ENCODE assay signal across 8 cellular contexts in genomic region chr10:48063925-48064625, GRCh38.
DNase-seq lines count a peak whose midpoint lies in the region; ATAC-seq and TF ChIP-seq lines count a peak whose summit lies in the region.
"Not testable (repeated sequence)": the region's sequence is repeated elsewhere in the genome, so short reads cannot be mapped to it uniquely, and the experiment has no call there.

No MANE protein-coding gene starts in this region.

- not testable (repeated sequence) for TF ChIP-seq RAD21 in HCT116 (IDR thresholded peaks at IDR 0.05; ENCODE audit: low read depth)

- not testable (repeated sequence) for H3K27ac ChIP-seq in HCT116 (ENCODE audit: low read depth, low read length)

- CTCF ChIA-PET in HCT116 (lab: Charles Lee): not testable (repeated sequence)

- not testable (repeated sequence) for H3K27ac Mint-ChIP-seq in activated naive CD8-positive, alpha-beta T cell treated with anti-CD3 and anti-CD28 coated beads, Interleukin-2, amount 10 ng/mL, durations not matched to agents 7 days and 5 days; stimulated activated memory B cell treated with anti-CD40 and anti-IgM and Interleukin-4, amounts not matched to agents 10 μg/mL and 1 μg/mL and 100 μg/mL, for 72 hours

- not testable (repeated sequence) for H2AFZ ChIP-seq in HCT116 (ENCODE audit: low read depth, low read length, poor library complexity, severe bottlenecking)

- RAD21 ChIA-PET in HCT116 (lab: Charles Lee; ENCODE audit: low non-redundant PET in 1 of 2, low total read pairs in 2 of 2, uncharacterized antibody in 2 of 2, unreplicated experiment in 2 of 2): not testable (repeated sequence)

- H3K4me1 ChIP-seq in HCT116 (ENCODE audit: control insufficient read depth in 1 of 2, insufficient read depth in 2 of 2, low read length in 2 of 2): not testable (repeated sequence)

- not testable (repeated sequence) for H3K36me3 Mint-ChIP-seq in activated naive CD8-positive, alpha-beta T cell treated with anti-CD3 and anti-CD28 coated beads, Interleukin-2, amount 10 ng/mL, durations not matched to agents 7 days and 5 days; stimulated activated memory B cell treated with anti-CD40 and anti-IgM and Interleukin-4, amounts not matched to agents 10 μg/mL and 1 μg/mL and 100 μg/mL, for 72 hours

- H3K36me3 ChIP-seq in HCT116 (ENCODE audit: control insufficient read depth in 1 of 2, insufficient read depth in 2 of 2, low read length in 2 of 2): not testable (repeated sequence)

- not testable (repeated sequence) for H3K4me3 Mint-ChIP-seq in activated naive CD8-positive, alpha-beta T cell treated with anti-CD3 and anti-CD28 coated beads, Interleukin-2, amount 10 ng/mL, durations not matched to agents 7 days and 5 days; stimulated activated memory B cell treated with anti-CD40 and anti-IgM and Interleukin-4, amounts not matched to agents 10 μg/mL and 1 μg/mL and 100 μg/mL, for 72 hours

- DNase-seq in HCT116 (ENCODE audit: low read depth, low spot score); activated naive CD8-positive, alpha-beta T cell treated with anti-CD3 and anti-CD28 coated beads, Interleukin-2, amount 10 ng/mL, durations not matched to agents 7 days and 5 days; left colon: not testable (repeated sequence)

- ATAC-seq in GM18517 (IDR thresholded peaks at IDR 0.05; ENCODE audit: unreplicated experiment): peak; percentile 90
- ATAC-seq in GM19452 (IDR thresholded peaks at IDR 0.05; ENCODE audit: unreplicated experiment): peak; percentile 83
- peak; percentile 100 for ATAC-seq in HCT116
- peak; percentile 67 for ATAC-seq in HG03064 (IDR thresholded peaks at IDR 0.05; ENCODE audit: low read depth, unreplicated experiment)
- peak; percentile 99 for ATAC-seq in HG03565 (IDR thresholded peaks at IDR 0.05; ENCODE audit: unreplicated experiment)
- ATAC-seq in activated naive CD8-positive, alpha-beta T cell treated with anti-CD3 and anti-CD28 coated beads, Interleukin-2, amount 10 ng/mL, durations not matched to agents 7 days and 5 days (ENCODE audit: low read depth): peak; percentile 89
- ATAC-seq in left colon: peak; percentile 100
- ATAC-seq in stimulated activated memory B cell treated with anti-CD40 and anti-IgM and Interleukin-4, amounts not matched to agents 10 μg/mL and 1 μg/mL and 100 μg/mL, for 72 hours: peak; percentile 84

- not testable (repeated sequence) for TF ChIP-seq CTCF in HCT116 (IDR thresholded peaks at IDR 0.05 in 2 of 3, conservative IDR thresholded peaks at IDR 0.05 in 1 of 3; ENCODE audit: borderline replicate concordance in 1 of 3, insufficient read depth in 1 of 3, low read depth in 2 of 3, low read length in 2 of 3)

- H3K4me2 ChIP-seq in HCT116 (ENCODE audit: low read length): not testable (repeated sequence)

- not testable (repeated sequence) for H3K79me2 ChIP-seq in HCT116 (ENCODE audit: insufficient read depth, low read length)

- not testable (repeated sequence) for H3K9me3 Mint-ChIP-seq in activated naive CD8-positive, alpha-beta T cell treated with anti-CD3 and anti-CD28 coated beads, Interleukin-2, amount 10 ng/mL, durations not matched to agents 7 days and 5 days; stimulated activated memory B cell treated with anti-CD40 and anti-IgM and Interleukin-4, amounts not matched to agents 10 μg/mL and 1 μg/mL and 100 μg/mL, for 72 hours

- H4K20me1 ChIP-seq in HCT116 (ENCODE audit: insufficient read depth): not testable (repeated sequence)

- H3K27me3 Mint-ChIP-seq in activated naive CD8-positive, alpha-beta T cell treated with anti-CD3 and anti-CD28 coated beads, Interleukin-2, amount 10 ng/mL, durations not matched to agents 7 days and 5 days; stimulated activated memory B cell treated with anti-CD40 and anti-IgM and Interleukin-4, amounts not matched to agents 10 μg/mL and 1 μg/mL and 100 μg/mL, for 72 hours: not testable (repeated sequence)

- not testable (repeated sequence) for TF ChIP-seq POLR2A in HCT116 (IDR thresholded peaks at IDR 0.05; ENCODE audit: borderline replicate concordance, extremely low read depth, insufficient read depth, insufficient read length)

- not testable (repeated sequence) for H3K27me3 ChIP-seq in HCT116 (ENCODE audit: insufficient read depth, low read length)

- not testable (repeated sequence) for H3K9me2 ChIP-seq in HCT116 (ENCODE audit: insufficient read depth)

- POLR2A ChIA-PET in HCT116 (lab: Charles Lee); activated naive CD8-positive, alpha-beta T cell treated with anti-CD3 and anti-CD28 coated beads, Interleukin-2, amount 10 ng/mL, durations not matched to agents 7 days and 5 days (lab: Charles Lee): not testable (repeated sequence)

- not testable (repeated sequence) for H3K4me1 Mint-ChIP-seq in activated naive CD8-positive, alpha-beta T cell treated with anti-CD3 and anti-CD28 coated beads, Interleukin-2, amount 10 ng/mL, durations not matched to agents 7 days and 5 days; stimulated activated memory B cell treated with anti-CD40 and anti-IgM and Interleukin-4, amounts not matched to agents 10 μg/mL and 1 μg/mL and 100 μg/mL, for 72 hours

- intact Hi-C loops in HCT116 (cut with micrococcal nuclease); left colon (cut with DNase I, micrococcal nuclease): not testable (repeated sequence)

- BruUV-seq in HCT116 (replicated peaks; lab: Mats Ljungman, UMichigan): not testable (repeated sequence)

- not testable (repeated sequence) for H3K9ac ChIP-seq in HCT116 (ENCODE audit: low read length)

- not testable (repeated sequence) for H3K4me3 ChIP-seq in HCT116 (replicated peaks in 1 of 2; ENCODE audit: low read depth in 1 of 2, low read length in 2 of 2)

- H3K9me3 ChIP-seq in HCT116 (ENCODE audit: control insufficient read depth in 1 of 2, insufficient read depth in 1 of 2, low read depth in 1 of 2, low read length in 2 of 2): not testable (repeated sequence)
